13 cellular contexts compared by ENCODE assay signal in the genomic region with DNA sequence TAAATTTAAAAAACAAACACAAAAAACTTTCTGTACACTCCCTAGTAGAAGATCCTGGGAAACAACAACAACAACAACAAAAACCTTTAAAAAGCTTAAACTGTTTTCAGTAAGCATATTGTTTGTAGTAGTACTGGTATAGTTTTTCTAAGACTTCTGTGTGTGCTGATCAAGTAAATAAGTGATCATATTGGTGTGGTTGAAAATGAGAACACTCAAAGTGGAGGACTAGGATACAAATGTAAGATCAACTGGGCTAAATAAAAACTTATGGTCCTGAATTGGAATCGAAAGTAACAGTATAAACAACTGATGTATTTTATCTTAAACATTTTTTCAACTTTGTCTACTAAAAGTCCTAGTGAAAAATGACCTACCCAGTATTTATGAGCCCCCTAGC.
A peak's percentile ranks its signal among the peaks of the same experiment; 100 is the strongest.
DNase-seq lines count a peak whose midpoint lies in the region; ATAC-seq and TF ChIP-seq lines count a peak whose summit lies in the region.
"Had no signal": no experiment of that assay in that cellular context is flagged by ENCODE, and none has a peak within 500 bp of the region (broad histone marks: within the 10 kb centered on the region; RNA-seq: fewer than 3 reads in every experiment).

No MANE protein-coding gene starts in this region.

- peak overlapping the region in 2 of 3 donors; percentile 51 to 81 for H3K27ac Mint-ChIP-seq in CD4-positive, CD25-positive, alpha-beta regulatory T cell
- H3K27ac Mint-ChIP-seq in CD8-positive, alpha-beta T cell = no peak overlapping the region
- peak overlapping the region; percentile 46 for H3K27ac Mint-ChIP-seq in activated CD8-positive, alpha-beta T cell treated with anti-CD3 and anti-CD28 coated beads, Interleukin-2, amount 10 ng/mL, durations not matched to agents 7 days and 5 days

- POLR2A ChIA-PET in CD8-positive, alpha-beta T cell (lab: Charles Lee) = no interaction called here
- POLR2A ChIA-PET in activated CD8-positive, alpha-beta T cell treated with anti-CD3 and anti-CD28 coated beads, Interleukin-2, amount 10 ng/mL, durations not matched to agents 7 days and 5 days (lab: Charles Lee) = no interaction called here

- CTCF ChIA-PET in CD8-positive, alpha-beta T cell (lab: Charles Lee) = no interaction called here
- CTCF ChIA-PET in activated CD8-positive, alpha-beta T cell treated with anti-CD3 and anti-CD28 coated beads, Interleukin-2, amount 10 ng/mL, durations not matched to agents 7 days and 5 days (lab: Charles Lee) = interaction anchor here (1.3 kb wide), 1 partner anchor 13 kb away, joined by 3 read pairs; no protein-coding TSS in a partner anchor

- TF ChIP-seq CTCF in CD8-positive, alpha-beta T cell (IDR thresholded peaks at IDR 0.05) = no peak

- peaks cover 4% of the 10 kb centered on the region for H3K36me3 Mint-ChIP-seq in CD4-positive, CD25-positive, alpha-beta regulatory T cell
- peaks cover 7% of the 10 kb centered on the region for H3K36me3 Mint-ChIP-seq in CD8-positive, alpha-beta T cell
- H3K36me3 Mint-ChIP-seq in activated CD8-positive, alpha-beta T cell treated with anti-CD3 and anti-CD28 coated beads, Interleukin-2, amount 10 ng/mL, durations not matched to agents 7 days and 5 days (ENCODE audit: low read depth) = peaks cover 9% of the 10 kb centered on the region

- no peak for DNase-seq in CD4-positive, CD25-positive, alpha-beta regulatory T cell
- DNase-seq in CD8-positive, alpha-beta T cell = no peak
- DNase-seq in activated CD8-positive, alpha-beta T cell treated with anti-CD3 and anti-CD28 coated beads, Interleukin-2, amount 10 ng/mL, durations not matched to agents 7 days and 5 days = no peak
- DNase-seq in NCI-H524 (lab: John Stamatoyannopoulos, UW) (no peak), NCI-H69 (lab: John Stamatoyannopoulos, UW) (no peak)
- DNase-seq: EL, KBM-7, NCI-H1092 treated with DMSO at 0.1 percent for 48 hours, NCI-H1694, NCI-H748 treated with DMSO at 0.1 percent for 48 hours had no signal

- intact Hi-C loops in CD8-positive, alpha-beta T cell (cut with DNase I, micrococcal nuclease) = no loop called here

- peak overlapping the region in 2 of 4 donors; percentile 21 to 67 for H3K4me3 Mint-ChIP-seq in CD4-positive, CD25-positive, alpha-beta regulatory T cell
- H3K4me3 Mint-ChIP-seq in CD8-positive, alpha-beta T cell = peak overlapping the region; percentile 6
- H3K4me3 Mint-ChIP-seq in activated CD8-positive, alpha-beta T cell treated with anti-CD3 and anti-CD28 coated beads, Interleukin-2, amount 10 ng/mL, durations not matched to agents 7 days and 5 days = no peak overlapping the region

- H3K27me3 Mint-ChIP-seq in CD4-positive, CD25-positive, alpha-beta regulatory T cell = no peaks in the 10 kb centered on the region
- no peaks in the 10 kb centered on the region for H3K27me3 Mint-ChIP-seq in CD8-positive, alpha-beta T cell (ENCODE audit: low read depth)
- no peaks in the 10 kb centered on the region for H3K27me3 Mint-ChIP-seq in activated CD8-positive, alpha-beta T cell treated with anti-CD3 and anti-CD28 coated beads, Interleukin-2, amount 10 ng/mL, durations not matched to agents 7 days and 5 days (ENCODE audit: low read depth)

- no peak overlapping the region for H3K27ac ChIP-seq in CD4-positive, CD25-positive, alpha-beta regulatory T cell (ENCODE audit: insufficient read depth, low read length, poor library complexity, severe bottlenecking)
- H3K27ac ChIP-seq in CD8-positive, alpha-beta T cell (ENCODE audit: low read depth, low read length) = no peak overlapping the region

- H3K9me3 ChIP-seq in CD4-positive, CD25-positive, alpha-beta regulatory T cell (ENCODE audit: control insufficient read depth in 2 of 2, low read length in 2 of 2) = peaks cover 11% of the 10 kb centered on the region in 2 experiments
- no peaks in the 10 kb centered on the region for H3K9me3 ChIP-seq in CD8-positive, alpha-beta T cell (ENCODE audit: low read length)

- peaks cover 3 to 9% (median 5%) of the 10 kb centered on the region in 7 donors for H3K9me3 Mint-ChIP-seq in CD4-positive, CD25-positive, alpha-beta regulatory T cell
- peaks cover 8% of the 10 kb centered on the region for H3K9me3 Mint-ChIP-seq in CD8-positive, alpha-beta T cell
- H3K9me3 Mint-ChIP-seq in activated CD8-positive, alpha-beta T cell treated with anti-CD3 and anti-CD28 coated beads, Interleukin-2, amount 10 ng/mL, durations not matched to agents 7 days and 5 days (ENCODE audit: insufficient read depth) = peaks cover 15% of the 10 kb centered on the region

- H3K4me1 Mint-ChIP-seq in CD4-positive, CD25-positive, alpha-beta regulatory T cell = peaks cover 17 to 29% (median 26%) of the 10 kb centered on the region in 4 donors
- H3K4me1 Mint-ChIP-seq in CD8-positive, alpha-beta T cell (ENCODE audit: low read depth) = peaks cover 28% of the 10 kb centered on the region
- peaks cover 23% of the 10 kb centered on the region for H3K4me1 Mint-ChIP-seq in activated CD8-positive, alpha-beta T cell treated with anti-CD3 and anti-CD28 coated beads, Interleukin-2, amount 10 ng/mL, durations not matched to agents 7 days and 5 days (ENCODE audit: low read depth)

- no peaks in the 10 kb centered on the region for H3K27me3 ChIP-seq in CD4-positive, CD25-positive, alpha-beta regulatory T cell (ENCODE audit: control insufficient read depth, insufficient read depth, low read length)
- H3K27me3 ChIP-seq in CD8-positive, alpha-beta T cell (ENCODE audit: insufficient read depth, low read length) = no peaks in the 10 kb centered on the region

- no peak for ATAC-seq in CD4-positive, CD25-positive, alpha-beta regulatory T cell (ENCODE audit: low read depth in 2 of 2)
- no peak for ATAC-seq in CD8-positive, alpha-beta T cell
- ATAC-seq in HG03066 (IDR thresholded peaks at IDR 0.05; ENCODE audit: low read depth, unreplicated experiment) = peak; percentile 52
- ATAC-seq in activated CD8-positive, alpha-beta T cell treated with anti-CD3 and anti-CD28 coated beads, Interleukin-2, amount 10 ng/mL, durations not matched to agents 7 days and 5 days = no peak
- ATAC-seq in activated CD4-positive, CD25-positive, alpha-beta regulatory T cell treated with anti-CD3 and anti-CD28 coated beads, Interleukin-2, amount 50 U/mL, for 24 hours = no peak
- ATAC-seq: Right ventricle myocardium inferior had no signal

- H3K4me3 ChIP-seq in CD4-positive, CD25-positive, alpha-beta regulatory T cell (ENCODE audit: low read depth, low read length) = no peak overlapping the region
- no peak overlapping the region for H3K4me3 ChIP-seq in CD8-positive, alpha-beta T cell (ENCODE audit: low read depth, low read length)

- no peaks in the 10 kb centered on the region for H3K36me3 ChIP-seq in CD4-positive, CD25-positive, alpha-beta regulatory T cell (ENCODE audit: control insufficient read depth, insufficient read depth, low read length)
- no peaks in the 10 kb centered on the region for H3K36me3 ChIP-seq in CD8-positive, alpha-beta T cell (ENCODE audit: insufficient read depth, low read length)

- H3K4me1 ChIP-seq in CD4-positive, CD25-positive, alpha-beta regulatory T cell (ENCODE audit: control insufficient read depth, insufficient read depth, low read length, poor library complexity, severe bottlenecking) = peaks cover 8% of the 10 kb centered on the region
- H3K4me1 ChIP-seq in CD8-positive, alpha-beta T cell (ENCODE audit: insufficient read depth, low read length) = peaks cover 9% of the 10 kb centered on the region
